In the genomic region with DNA sequence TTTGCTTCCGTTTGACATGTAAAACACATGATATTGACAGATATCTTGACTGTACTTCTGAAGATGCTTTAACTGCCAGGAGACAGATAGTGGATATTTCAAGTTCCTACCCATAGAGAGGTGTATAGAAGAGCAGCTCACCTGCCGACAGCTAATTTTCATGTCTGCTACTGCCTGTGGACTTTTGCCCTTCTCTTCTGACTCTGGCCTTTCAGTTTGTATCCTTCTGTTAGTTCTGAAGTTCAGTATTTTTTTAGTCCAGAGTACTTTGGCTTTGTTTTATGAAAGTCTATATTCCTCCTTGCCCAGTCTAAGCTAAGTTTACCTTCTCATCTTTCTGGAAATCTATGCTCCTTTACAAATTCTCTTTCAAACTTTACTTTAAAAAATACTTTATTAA, we compare ENCODE assay signal across 25 cellular contexts.
"Had no signal": no experiment of that assay in that cellular context is flagged by ENCODE, and none has a peak within 500 bp of the region (broad histone marks: within the 10 kb centered on the region; RNA-seq: fewer than 3 reads in every experiment).

No MANE protein-coding gene starts in this region.

- H3K79me2 ChIP-seq: parathyroid adenoma had no signal

- DNase-seq: colonic mucosa; effector CD8-positive, alpha-beta T cell; endodermal cell; foreskin fibroblast; gastrocnemius medialis; heart left ventricle; hippocampal formation; kidney glomerular epithelial cell; mesenchymal stem cell; mucosa of descending colon; naive B cell; stimulated activated CD4-positive, alpha-beta T cell treated with anti-CD3 and anti-CD28 coated beads, Interleukin-2, amount 100 ng/mL, for 24 hours; stimulated activated CD4-positive, alpha-beta T cell treated with anti-CD3 and anti-CD28 coated beads, Interleukin-4, amount 100 ng/mL, for 24 hours; stimulated activated naive CD4-positive, alpha-beta T cell treated with Interleukin-2 at 50 U/mL for 16 hours; stomach; thyroid gland; trophoblast cell had no signal

- H3K9me3 ChIP-seq: colonic mucosa, gastrocnemius medialis, neutrophil, thyroid gland had no signal

- H3K36me3 ChIP-seq: colonic mucosa, gastrocnemius medialis, heart left ventricle, neutrophil, stomach, thyroid gland, vagina had no signal

- FAIRE-seq: islet of Langerhans had no signal

- H3K9ac ChIP-seq: parathyroid adenoma had no signal

- H3K27me3 ChIP-seq: colonic mucosa, gastrocnemius medialis, heart left ventricle, neutrophil, stomach, thyroid gland, vagina had no signal

- ATAC-seq: esophagus mucosa; gastrocnemius medialis; heart left ventricle; mucosa of descending colon; sciatic nerve; stimulated activated effector memory CD8-positive, alpha-beta T cell treated with anti-CD3 and anti-CD28 coated beads, Interleukin-12 subunit alpha, Interleukin-12 subunit beta, amount 100 ng/mL, for 72 hours had no signal

- H3K4me3 ChIP-seq: colonic mucosa, gastrocnemius medialis, heart left ventricle, mucosa of descending colon, stomach, thyroid gland, vagina had no signal

- H3K27ac ChIP-seq: colonic mucosa, epithelial cell of prostate, gastrocnemius medialis, heart left ventricle, neutrophil, parathyroid adenoma, stomach, thyroid gland, vagina had no signal

- H3K4me1 ChIP-seq: colonic mucosa, gastrocnemius medialis, heart left ventricle, parathyroid adenoma, stomach, thyroid gland, vagina had no signal

- H2AFZ ChIP-seq: parathyroid adenoma had no signal
